1 cellular context compared by ENCODE assay signal in genomic region chr1:78691995-78692747, GRCh38.
TF ChIP-seq lines count a peak whose summit lies in the region.

No MANE protein-coding gene starts in this region.

TF ChIP-seq in IMR-90, 13 proteins besides CTCF, POLR2A, EP300 and RAD21 (continued from another document):
- TF ChIP-seq CHD1 (IDR thresholded peaks at IDR 0.05; ENCODE audit: low read depth, low read length) (no peak), SMC3 (IDR thresholded peaks at IDR 0.05; ENCODE audit: low read depth, low read length) (no peak)
